In the genomic region with DNA sequence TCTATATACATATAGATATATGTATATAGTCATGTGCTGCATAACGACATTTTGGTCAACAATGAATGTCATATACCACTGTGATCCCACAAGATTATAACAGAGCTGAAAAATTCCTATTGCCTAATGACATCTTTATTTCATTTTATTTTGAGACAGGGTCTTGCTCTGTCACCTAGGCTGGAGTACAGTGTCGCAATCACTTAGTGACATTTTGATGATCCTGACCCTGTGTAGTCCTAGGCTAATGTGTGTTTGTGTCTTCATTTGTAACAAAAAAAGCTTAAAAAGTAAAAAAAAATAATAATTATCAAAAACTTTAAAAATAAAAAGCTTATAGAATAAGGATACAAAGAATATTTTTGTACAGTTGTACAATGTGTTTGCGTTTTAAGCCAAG, we compare ENCODE assay signal across 22 cellular contexts.
"Had no signal": no experiment of that assay in that cellular context is flagged by ENCODE, and none has a peak within 500 bp of the region (broad histone marks: within the 10 kb centered on the region; RNA-seq: fewer than 3 reads in every experiment).

No MANE protein-coding gene starts in this region.

- DNase-seq: hypothalamus; immature natural killer cell; left ventricle myocardium inferior; mesendoderm; naive thymus-derived CD4-positive, alpha-beta T cell; ovary; stimulated activated CD4-positive, alpha-beta T cell treated with anti-CD3 and anti-CD28 coated beads, Interleukin-12 subunit alpha, Interleukin-12 subunit beta, amount 100 ng/mL, for 4 hours; stimulated activated CD4-positive, alpha-beta T cell treated with anti-CD3 and anti-CD28 coated beads, Interleukin-15, amount 100 ng/mL, for 24 hours; stimulated activated CD4-positive, alpha-beta T cell treated with anti-CD3 and anti-CD28 coated beads, Interleukin-2, amount 100 ng/mL, for 24 hours; stimulated activated CD4-positive, alpha-beta T cell treated with anti-CD3 and anti-CD28 coated beads, Interleukin-4, amount 100 ng/mL, for 1 hour; stimulated activated naive B cell treated with anti-CD40 and anti-IgM and Interleukin-4, amounts not matched to agents 10 μg/mL and 1 μg/mL and 100 μg/mL, for 72 hours; stimulated activated naive CD8-positive, alpha-beta T cell treated with anti-CD3 and anti-CD28 coated beads, Interleukin-15, Interleukin-2, amounts not matched to agents 100 U/mL and 50 U/mL, for 24 hours; stomach; testis; thyroid gland; transverse colon; upper lobe of left lung had no signal

- H3K27ac ChIP-seq: left ventricle myocardium inferior, ovary, right atrium auricular region, skin epidermis, stomach, testis, thyroid gland, transverse colon, upper lobe of left lung, vagina had no signal

- H3K9me3 ChIP-seq: left ventricle myocardium inferior, ovary, right atrium auricular region, stomach, testis, thyroid gland, transverse colon, upper lobe of left lung, vagina had no signal

- FAIRE-seq: islet of Langerhans had no signal

- H3K36me3 ChIP-seq: left ventricle myocardium inferior, ovary, right atrium auricular region, stomach, thyroid gland, transverse colon, upper lobe of left lung, vagina had no signal

- H3K4me1 ChIP-seq: testis, thyroid gland had no signal

- H3K4me3 ChIP-seq: left ventricle myocardium inferior, lung, ovary, right atrium auricular region, skin epidermis, stomach, testis, thyroid gland, transverse colon, upper lobe of left lung, vagina had no signal

- H3K27me3 ChIP-seq: ovary, right atrium auricular region, stomach, testis, thyroid gland, transverse colon, upper lobe of left lung, vagina had no signal
